In genomic region chr4:65508169-65508568, GRCh38 we compare ENCODE assay signal across 15 cellular contexts.
DNase-seq lines count a peak whose midpoint lies in the region; ATAC-seq and TF ChIP-seq lines count a peak whose summit lies in the region.
"Had no signal": no experiment of that assay in that cellular context is flagged by ENCODE, and none has a peak within 500 bp of the region (broad histone marks: within the 10 kb centered on the region; RNA-seq: fewer than 3 reads in every experiment).

No MANE protein-coding gene starts in this region.

- ATAC-seq in GM18517 (IDR thresholded peaks at IDR 0.05; ENCODE audit: unreplicated experiment) (no peak), HG02642 (IDR thresholded peaks at IDR 0.05; ENCODE audit: poor library complexity, unreplicated experiment) (no peak)
- ATAC-seq in activated CD4-positive, alpha-beta T cell treated with anti-CD3 and anti-CD28 coated beads for 36 hours: no peak

- H2AFZ ChIP-seq in fibroblast of lung (ENCODE audit: low read length): no peak overlapping the region

- CTCF ChIA-PET in activated CD4-positive, alpha-beta T cell treated with anti-CD3 and anti-CD28 coated beads for 36 hours (lab: Charles Lee): no interaction called here

- H3K36me3 ChIP-seq in fibroblast of lung (ENCODE audit: control insufficient read depth, insufficient read depth, low read length) (no peaks in the 10 kb centered on the region), skeletal muscle satellite cell (ENCODE audit: insufficient read depth, low read length) (no peaks in the 10 kb centered on the region)
- H3K36me3 ChIP-seq: ovary, Peyer's patch, tibial nerve had no signal

- POLR2A ChIA-PET in activated CD4-positive, alpha-beta T cell treated with anti-CD3 and anti-CD28 coated beads for 36 hours (lab: Charles Lee): no interaction called here

- H3K9me3 ChIP-seq in fibroblast of lung (ENCODE audit: control insufficient read depth, insufficient read depth, low read depth, low read length) (no peaks in the 10 kb centered on the region), skeletal muscle satellite cell (replicated peaks; ENCODE audit: low read length) (no peaks in the 10 kb centered on the region)
- H3K9me3 ChIP-seq: ovary, Peyer's patch had no signal

- H3K27me3 Mint-ChIP-seq in activated CD4-positive, alpha-beta T cell treated with anti-CD3 and anti-CD28 coated beads for 36 hours: no peaks in the 10 kb centered on the region

- peak; percentile 87 for DNase-seq in H4 (ENCODE audit: low spot score)
- peak; percentile 85 for DNase-seq in RPMI7951 (ENCODE audit: low read depth)
- DNase-seq in fibroblast of lung (ENCODE audit: low read depth in 2 of 2): peak; percentile 4 to 96
- DNase-seq in dorsolateral prefrontal cortex: no peak
- no peak for DNase-seq in activated CD4-positive, alpha-beta T cell treated with anti-CD3 and anti-CD28 coated beads for 36 hours
- DNase-seq: activated CD4-positive, alpha-beta T cell treated with anti-CD3 and anti-CD28 coated beads, Interleukin-2, amount 50 U/mL, for 4 hours; NCI-H345; ovary; Peyer's patch had no signal

- no peaks in the 10 kb centered on the region for H3K79me2 ChIP-seq in fibroblast of lung (ENCODE audit: control insufficient read depth, insufficient read depth, low read length)

- H3K27ac Mint-ChIP-seq in activated CD4-positive, alpha-beta T cell treated with anti-CD3 and anti-CD28 coated beads for 36 hours: no peak overlapping the region
- H3K27ac Mint-ChIP-seq: activated T-helper 2 cell treated with anti-CD3 and anti-CD28 coated beads, Interferon-gamma antibody, Interleukin-2, Interleukin-4, amounts not matched to agents 10 μg/mL and 5 μg/mL and 100 μg/mL, durations not matched to agents 14 hours and 24 hours and 36 hours; mesothelial cell of epicardium had no signal

- no peak overlapping the region for H3K4me3 Mint-ChIP-seq in activated CD4-positive, alpha-beta T cell treated with anti-CD3 and anti-CD28 coated beads for 36 hours
- H3K4me3 Mint-ChIP-seq: mesothelial cell of epicardium had no signal

- no peaks in the 10 kb centered on the region for H3K36me3 Mint-ChIP-seq in activated CD4-positive, alpha-beta T cell treated with anti-CD3 and anti-CD28 coated beads for 36 hours (ENCODE audit: low read depth)
- H3K36me3 Mint-ChIP-seq: mesothelial cell of epicardium had no signal

- H3K9ac ChIP-seq in fibroblast of lung (ENCODE audit: insufficient read depth, low read length) (no peak overlapping the region), skeletal muscle satellite cell (ENCODE audit: low read depth, low read length) (peak overlapping the region; percentile 1)

- no peaks in the 10 kb centered on the region for H3K27me3 ChIP-seq in fibroblast of lung (ENCODE audit: control insufficient read depth, insufficient read depth, low read length)
- no peaks in the 10 kb centered on the region for H3K27me3 ChIP-seq in skeletal muscle satellite cell (ENCODE audit: control insufficient read depth, insufficient read depth, low read length)
- H3K27me3 ChIP-seq in dorsolateral prefrontal cortex: no peaks in the 10 kb centered on the region
- H3K27me3 ChIP-seq: ovary, Peyer's patch, tibial nerve had no signal

- H3K4me1 ChIP-seq in fibroblast of lung (ENCODE audit: control insufficient read depth, extremely low read depth, insufficient read depth, low read length) (no peaks in the 10 kb centered on the region), skeletal muscle satellite cell (ENCODE audit: control insufficient read depth, insufficient read depth, low read length) (peaks cover 47% of the 10 kb centered on the region)
- H3K4me1 ChIP-seq: Peyer's patch, tibial nerve had no signal

- H3K4me3 ChIP-seq in fibroblast of lung (replicated peaks in 1 of 4; ENCODE audit: control extremely low read depth in 1 of 4, insufficient read depth in 1 of 4, low read depth in 3 of 4, low read length in 4 of 4) (no peak overlapping the region), skeletal muscle satellite cell (ENCODE audit: low read length) (no peak overlapping the region), dorsolateral prefrontal cortex (no peak overlapping the region)
- H3K4me3 ChIP-seq: ovary, Peyer's patch, tibial nerve had no signal

- intact Hi-C loops in dorsolateral prefrontal cortex (cut with DNase I): no loop called here
- intact Hi-C loops in activated CD4-positive, alpha-beta T cell treated with anti-CD3 and anti-CD28 coated beads for 36 hours (cut with DNase I, micrococcal nuclease): no loop called here

- H3K9me3 Mint-ChIP-seq in activated CD4-positive, alpha-beta T cell treated with anti-CD3 and anti-CD28 coated beads for 36 hours (ENCODE audit: low read depth): peaks cover 5% of the 10 kb centered on the region

- no peaks in the 10 kb centered on the region for H3K4me1 Mint-ChIP-seq in activated CD4-positive, alpha-beta T cell treated with anti-CD3 and anti-CD28 coated beads for 36 hours
- H3K4me1 Mint-ChIP-seq: mesothelial cell of epicardium had no signal

- no peak for TF ChIP-seq CTCF in fibroblast of lung (conservative IDR thresholded peaks at IDR 0.05 in 1 of 2, IDR thresholded peaks at IDR 0.05 in 1 of 2; ENCODE audit: low read depth in 1 of 2, low read length in 2 of 2)
- no peak for TF ChIP-seq CTCF in dorsolateral prefrontal cortex (IDR thresholded peaks at IDR 0.05 in 54 of 56, conservative IDR thresholded peaks at IDR 0.05 in 2 of 56; ENCODE audit: low read depth in 1 of 56, partially characterized antibody in 56 of 56)

- H3K4me2 ChIP-seq in fibroblast of lung (ENCODE audit: extremely low read depth, insufficient read depth, low read length) (no peak overlapping the region), skeletal muscle satellite cell (ENCODE audit: low read length) (peak overlapping the region; percentile 14)

- no peaks in the 10 kb centered on the region for H4K20me1 ChIP-seq in fibroblast of lung (ENCODE audit: control insufficient read depth, extremely low read depth, insufficient read depth, low read length)

- no peak overlapping the region for H3K27ac ChIP-seq in fibroblast of lung (ENCODE audit: insufficient read depth, low read length)
- H3K27ac ChIP-seq in dorsolateral prefrontal cortex: no peak overlapping the region
- H3K27ac ChIP-seq: ovary, Peyer's patch, tibial nerve had no signal

Comparison
In these comparisons a context has a peak if more than half of its experiments do, and no peak if none do; other contexts are left out.
1. DNase-seq: peak in H4 (single experiment), RPMI7951 (single experiment) and fibroblast of lung (2 of 2); none in dorsolateral prefrontal cortex (0 of 10) and activated CD4-positive, alpha-beta T cell treated with anti-CD3 and anti-CD28 coated beads for 36 hours (single experiment).